Comparison of ENCODE assay signal across 7 cellular contexts in genomic region chr19:461664-462551, GRCh38. TPM values are rescaled to one million over a fixed set of nuclear protein-coding genes. Genes with fewer than 3 reads are reported as not detected.
DNase-seq lines count a peak whose midpoint lies in the region; ATAC-seq and TF ChIP-seq lines count a peak whose summit lies in the region.
"Had no signal": no experiment of that assay in that cellular context is flagged by ENCODE, and none has a peak within 500 bp of the region (broad histone marks: within the 10 kb centered on the region; RNA-seq: fewer than 3 reads in every experiment).

No MANE protein-coding gene starts in this region.

- H3K27ac ChIP-seq in RWPE1 (peak overlapping the region; percentile 4; the same call in 1 of the 2 replicates), uterus (peak overlapping the region in 1 of 2 donors; percentile 79)

- peak overlapping the region; percentile 24 to 44 for H3K4me3 ChIP-seq in uterus

- no peak overlapping the region for H3K4me3 Mint-ChIP-seq in HFFc6
- H3K4me3 Mint-ChIP-seq: dendritic cell treated with granulocyte-macrophage colony-stimulating factor and Interleukin-4, amounts not matched to agents 40 ng/mL and 50 ng/mL, for 4 days had no signal

- H3K27me3 ChIP-seq in uterus = no peaks in the 10 kb centered on the region

- no peak overlapping the region for H3K27ac Mint-ChIP-seq in HFFc6
- H3K27ac Mint-ChIP-seq: dendritic cell treated with granulocyte-macrophage colony-stimulating factor and Interleukin-4, amounts not matched to agents 40 ng/mL and 50 ng/mL, for 4 days had no signal

- H3K9me3 Mint-ChIP-seq in HFFc6 = peaks cover 10% of the 10 kb centered on the region

- no peak for ATAC-seq in HG03175 (IDR thresholded peaks at IDR 0.05; ENCODE audit: unreplicated experiment)

- no peaks in the 10 kb centered on the region for H3K36me3 Mint-ChIP-seq in HFFc6 (ENCODE audit: low read depth)

- H3K4me1 Mint-ChIP-seq in HFFc6 (ENCODE audit: low read depth) = no peaks in the 10 kb centered on the region

- intact Hi-C loops in uterus (cut with DNase I; ENCODE audit: low total_unique reads) = no loop called here

- TF ChIP-seq POLR2A in uterus (IDR thresholded peaks at IDR 0.05) = peak in 1 of 2 donors; percentile 11

- POLR2A ChIA-PET in RWPE1 (lab: Yijun Ruan, JAX; ENCODE audit: low non-redundant PET) = no interaction called here

- H3K27me3 Mint-ChIP-seq in HFFc6 (ENCODE audit: insufficient read depth) = peaks cover 15% of the 10 kb centered on the region

- TF ChIP-seq CTCF in RWPE1 (conservative IDR thresholded peaks at IDR 0.05; ENCODE audit: low read depth) (no peak), uterus (IDR thresholded peaks at IDR 0.05) (no peak), HFFc6 (IDR thresholded peaks at IDR 0.05) (no peak)

- no peaks in the 10 kb centered on the region for H3K36me3 ChIP-seq in uterus

- H3K9me3 ChIP-seq in uterus = no peaks in the 10 kb centered on the region

- CTCF ChIA-PET in RWPE1 (lab: Yijun Ruan, JAX) = interaction anchor here (0.7 to 1.4 kb wide), 3 partner anchors 45 to 48 kb away, joined by 3 to 6 read pairs (median 3); no protein-coding TSS in a partner anchor

- peaks cover 0 to 16% of the 10 kb centered on the region in 2 donors for H3K4me1 ChIP-seq in uterus

- DNase-seq in DMS79 treated with DMSO at 0.1 percent for 48 hours (lab: John Stamatoyannopoulos, UW) (peak; percentile 82), RWPE1 (ENCODE audit: low spot score) (peak; percentile 13), iPS-NIHi11 (ENCODE audit: low spot score) (peak; percentile 90), uterus (peak; percentile 29 to 37), HFFc6 (no peak)

RNA-seq across cellular contexts. Expression of gene SHC2, which starts 1.1 kb away (rescaled TPM):
- 10 to 100 TPM in 2 of 4 donors, 1 to 10 TPM in 2; 2.9 to 43.6 (median 8.4) TPM for total RNA-seq in uterus
- not detected for total RNA-seq in HFFc6 (2021; fragmentation: NEBNext Ultra II Directional; extraction: Animal tissue kit (Norgen Biotek cat#: 25700))

RNA-seq across cellular contexts. Expression of gene MADCAM1, which starts 34.4 kb away (rescaled TPM):
- 1 to 10 TPM in 1 of 4 donors, under 1 TPM in 1, not detected in 2; 0.34 to 2.7 TPM for total RNA-seq in uterus
- under 1 TPM; 0.11 to 0.47 (median 0.21) TPM for total RNA-seq in HFFc6 (2021; fragmentation: NEBNext Ultra II Directional; extraction: Animal tissue kit (Norgen Biotek cat#: 25700))

RNA-seq across cellular contexts. Expression of gene TPGS1, which starts 45.4 kb away (rescaled TPM):
- total RNA-seq in uterus = 10 to 100 TPM; 12.6 to 37.5 (median 29.9) TPM
- total RNA-seq in HFFc6 (2021; fragmentation: NEBNext Ultra II Directional; extraction: Animal tissue kit (Norgen Biotek cat#: 25700)) = 10 to 100 TPM; 20.2 to 24.7 (median 21.1) TPM

RNA-seq across cellular contexts. Expression of gene C2CD4C, which starts 53.0 kb away (rescaled TPM):
- total RNA-seq in uterus = 1 to 10 TPM in 2 of 4 donors, not detected in 2; 2.4 to 2.5 TPM
- total RNA-seq in HFFc6 (2021; fragmentation: NEBNext Ultra II Directional; extraction: Animal tissue kit (Norgen Biotek cat#: 25700)) = not detected
